In the genomic region with DNA sequence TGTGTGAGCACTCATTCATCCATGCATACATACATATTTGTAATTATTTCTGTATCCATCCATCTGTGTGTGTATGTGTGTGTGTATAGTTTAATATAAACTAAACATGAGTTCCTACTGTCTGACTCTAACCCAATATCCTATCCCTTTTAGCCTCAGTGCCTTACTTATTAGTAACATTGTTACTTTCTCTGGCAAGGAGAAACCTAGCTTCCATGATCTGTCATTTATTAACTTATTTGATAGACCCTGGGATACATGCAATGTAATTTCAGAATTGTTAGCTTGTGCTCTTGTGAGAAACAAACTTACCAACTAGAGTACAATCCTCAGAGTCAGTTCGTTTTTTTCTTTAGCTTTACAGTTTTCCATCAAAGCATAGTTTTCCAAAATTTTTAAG, we compare ENCODE assay signal across 18 cellular contexts. TPM values are rescaled to one million over a fixed set of nuclear protein-coding genes. Genes with fewer than 3 reads are reported as not detected.
DNase-seq lines count a peak whose midpoint lies in the region; ATAC-seq and FAIRE-seq lines count a peak whose summit lies in the region.
"Had no signal": no experiment of that assay in that cellular context is flagged by ENCODE, and none has a peak within 500 bp of the region (broad histone marks: within the 10 kb centered on the region; RNA-seq: fewer than 3 reads in every experiment).

No MANE protein-coding gene starts in this region.

- H3K4me3 Mint-ChIP-seq in stimulated activated naive B cell treated with anti-CD40 and anti-IgM and Interleukin-4, amounts not matched to agents 10 μg/mL and 1 μg/mL and 100 μg/mL, for 72 hours: no peak overlapping the region
- H3K4me3 Mint-ChIP-seq: B cell; CD4-positive, CD25-positive, alpha-beta regulatory T cell; CD8-positive, alpha-beta T cell; HFFc6 had no signal

- no peaks in the 10 kb centered on the region for H3K4me1 Mint-ChIP-seq in stimulated activated naive B cell treated with anti-CD40 and anti-IgM and Interleukin-4, amounts not matched to agents 10 μg/mL and 1 μg/mL and 100 μg/mL, for 72 hours
- H3K4me1 Mint-ChIP-seq: B cell; CD4-positive, CD25-positive, alpha-beta regulatory T cell had no signal

- ATAC-seq in stimulated activated naive B cell treated with anti-CD40 and anti-IgM and Interleukin-4, amounts not matched to agents 10 μg/mL and 1 μg/mL and 100 μg/mL, for 72 hours (replicated peaks): no peak
- ATAC-seq: CD8-positive, alpha-beta T cell; GM12878 had no signal

- no peak overlapping the region for H3K27ac Mint-ChIP-seq in stimulated activated naive B cell treated with anti-CD40 and anti-IgM and Interleukin-4, amounts not matched to agents 10 μg/mL and 1 μg/mL and 100 μg/mL, for 72 hours
- H3K27ac Mint-ChIP-seq: B cell; CD4-positive, CD25-positive, alpha-beta regulatory T cell; CD8-positive, alpha-beta T cell; HFFc6 had no signal

- no peaks in the 10 kb centered on the region for H3K9me3 Mint-ChIP-seq in stimulated activated naive B cell treated with anti-CD40 and anti-IgM and Interleukin-4, amounts not matched to agents 10 μg/mL and 1 μg/mL and 100 μg/mL, for 72 hours
- H3K9me3 Mint-ChIP-seq: CD8-positive, alpha-beta T cell had no signal

- DNase-seq in left kidney (ENCODE audit: low read depth, low spot score) (peak; percentile 27), renal cortical epithelial cell (ENCODE audit: low read depth) (peak; percentile 88), DMS79 (lab: John Stamatoyannopoulos, UW) (no peak), NCI-H82 (lab: John Stamatoyannopoulos, UW) (no peak)
- no peak for DNase-seq in stimulated activated naive B cell treated with anti-CD40 and anti-IgM and Interleukin-4, amounts not matched to agents 10 μg/mL and 1 μg/mL and 100 μg/mL, for 72 hours
- DNase-seq: Caco-2; CD4-positive, CD25-positive, alpha-beta regulatory T cell; CD8-positive, alpha-beta T cell; DMS153; EL; GDM1; GOT3; HFFc6 had no signal

- H3K27me3 Mint-ChIP-seq in stimulated activated naive B cell treated with anti-CD40 and anti-IgM and Interleukin-4, amounts not matched to agents 10 μg/mL and 1 μg/mL and 100 μg/mL, for 72 hours: peaks cover 21 to 31% of the 10 kb centered on the region in 2 donors

- H3K36me3 Mint-ChIP-seq in stimulated activated naive B cell treated with anti-CD40 and anti-IgM and Interleukin-4, amounts not matched to agents 10 μg/mL and 1 μg/mL and 100 μg/mL, for 72 hours: no peaks in the 10 kb centered on the region
- H3K36me3 Mint-ChIP-seq: CD4-positive, CD25-positive, alpha-beta regulatory T cell; CD8-positive, alpha-beta T cell had no signal

- peak; percentile 33 for FAIRE-seq in islet of Langerhans (lab: Jason Lieb, UNC)
- FAIRE-seq: GM12878, GM19239, H54 had no signal

RNA-seq across cellular contexts. Expression of a gene that starts 58.9 kb away (rescaled TPM):
- total RNA-seq in renal cortical epithelial cell: 15.3 and 19.3 TPM in 2 replicates
- total RNA-seq: B cell; Caco-2; CD4-positive, CD25-positive, alpha-beta regulatory T cell; CD8-positive, alpha-beta T cell; GM12878; HFFc6 had no signal

Comparison
In these comparisons a context has a peak if more than half of its experiments do, and no peak if none do; other contexts are left out.
1. DNase-seq: peak in left kidney (single experiment) and renal cortical epithelial cell (single experiment); none in DMS79 (single experiment), NCI-H82 (single experiment) and stimulated activated naive B cell treated with anti-CD40 and anti-IgM and Interleukin-4, amounts not matched to agents 10 μg/mL and 1 μg/mL and 100 μg/mL, for 72 hours (single experiment).